5 cellular contexts compared by ENCODE assay signal in the genomic region with DNA sequence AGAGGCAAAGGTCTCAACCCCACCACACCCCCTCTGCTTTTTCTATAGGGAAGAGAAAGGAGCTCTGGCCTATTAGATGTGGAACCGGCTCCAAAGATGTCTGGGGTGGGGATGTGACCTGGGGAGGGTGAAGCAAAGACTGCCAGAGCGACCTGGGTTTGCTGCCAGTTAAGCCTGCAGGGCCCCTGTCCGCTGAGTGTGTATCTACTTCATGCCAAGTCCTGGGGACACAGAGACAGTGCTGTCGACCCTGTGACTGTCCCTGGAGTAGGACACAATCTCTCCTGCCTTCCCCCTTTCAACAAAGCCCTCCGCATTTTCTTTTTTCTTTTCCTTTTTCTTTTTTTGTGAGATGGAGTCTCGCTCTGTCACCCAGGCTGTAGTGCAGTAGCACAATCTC. TPM values are rescaled to one million over a fixed set of nuclear protein-coding genes. Genes with fewer than 3 reads are reported as not detected.
"Had no signal": no experiment of that assay in that cellular context is flagged by ENCODE, and none has a peak within 500 bp of the region (broad histone marks: within the 10 kb centered on the region; RNA-seq: fewer than 3 reads in every experiment).

No MANE protein-coding gene starts in this region.

RNA-seq across cellular contexts. Expression of a gene that starts 6.6 kb away (rescaled TPM):
- total RNA-seq: GM23338, H1, H9, HT-29, IMR-90 had no signal
- polyA plus RNA-seq: GM23338, H1, IMR-90 had no signal

RNA-seq across cellular contexts. Expression of a gene that starts 25.9 kb away (rescaled TPM):
- total RNA-seq: GM23338, H1, H9, HT-29, IMR-90 had no signal
- polyA plus RNA-seq: GM23338, H1, IMR-90 had no signal

RNA-seq across cellular contexts. Expression of a gene that starts 44.2 kb away (rescaled TPM):
- total RNA-seq: H9, HT-29, IMR-90 had no signal
- polyA plus RNA-seq: GM23338, H1, IMR-90 had no signal
